In genomic region chr14:34540181-34541059, GRCh38 we compare ENCODE assay signal across 8 cellular contexts. TPM values are rescaled to one million over a fixed set of nuclear protein-coding genes. Genes with fewer than 3 reads are reported as not detected.
DNase-seq lines count a peak whose midpoint lies in the region; ATAC-seq and TF ChIP-seq lines count a peak whose summit lies in the region.
"Not testable (repeated sequence)": the region's sequence is repeated elsewhere in the genome, so short reads cannot be mapped to it uniquely, and the experiment has no call there.

No MANE protein-coding gene starts in this region.

- CTCF ChIA-PET in activated CD8-positive, alpha-beta T cell treated with anti-CD3 and anti-CD28 coated beads, Interleukin-2, amount 10 ng/mL, durations not matched to agents 7 days and 5 days (lab: Charles Lee): not testable (repeated sequence)

- peak overlapping the region; percentile 92 for H3K27ac ChIP-seq in foreskin keratinocyte
- peak overlapping the region; percentile 97 for H3K27ac ChIP-seq in mesodermal cell (ENCODE audit: low read depth, low read length, severe bottlenecking)
- H3K27ac ChIP-seq in uterus: peak overlapping the region; percentile 91 to 95

- not testable (repeated sequence) for H3K36me3 Mint-ChIP-seq in activated CD8-positive, alpha-beta T cell treated with anti-CD3 and anti-CD28 coated beads, Interleukin-2, amount 10 ng/mL, durations not matched to agents 7 days and 5 days (ENCODE audit: low read depth)

- peak; percentile 13 for DNase-seq in G401 (ENCODE audit: low spot score)
- not testable (repeated sequence) for DNase-seq in NT2/D1 (ENCODE audit: low read depth, low spot score); activated CD8-positive, alpha-beta T cell treated with anti-CD3 and anti-CD28 coated beads, Interleukin-2, amount 10 ng/mL, durations not matched to agents 7 days and 5 days; cardiac fibroblast (ENCODE audit: low read depth in 2 of 2); foreskin keratinocyte; sciatic nerve (ENCODE audit: low spot score); uterus

- in situ Hi-C loops in G401 (cut with HindIII; ENCODE audit: low sequenced_read_pairs): not testable (repeated sequence)

- TF ChIP-seq CTCF in cardiac fibroblast (IDR thresholded peaks at IDR 0.05; ENCODE audit: low read depth, low read length); foreskin keratinocyte (conservative IDR thresholded peaks at IDR 0.05); uterus (IDR thresholded peaks at IDR 0.05): not testable (repeated sequence)

- H3K4me3 ChIP-seq in NT2/D1 (ENCODE audit: insufficient read length, low read depth): peak overlapping the region; percentile 21
- peak overlapping the region; percentile 87 to 100 for H3K4me3 ChIP-seq in cardiac fibroblast (replicated peaks in 1 of 2; ENCODE audit: low read depth in 2 of 2, low read length in 2 of 2)
- peak overlapping the region; percentile 84 for H3K4me3 ChIP-seq in mesodermal cell (ENCODE audit: extremely low read depth, insufficient read depth, low read length, poor library complexity, severe bottlenecking)
- H3K4me3 ChIP-seq in uterus: peak overlapping the region; percentile 79 to 85

- not testable (repeated sequence) for ATAC-seq in activated CD8-positive, alpha-beta T cell treated with anti-CD3 and anti-CD28 coated beads, Interleukin-2, amount 10 ng/mL, durations not matched to agents 7 days and 5 days; foreskin keratinocyte
- peak; percentile 6 for ATAC-seq in sciatic nerve

- H3K36me3 ChIP-seq in NT2/D1 (ENCODE audit: insufficient read depth, insufficient read length, low read length) (peaks cover 10% of the 10 kb centered on the region), mesodermal cell (ENCODE audit: control insufficient read depth, insufficient read depth, low read length) (peaks cover 13% of the 10 kb centered on the region)
- not testable (repeated sequence) for H3K36me3 ChIP-seq in uterus

- intact Hi-C loops in sciatic nerve (cut with DNase I); uterus (cut with DNase I; ENCODE audit: low total_unique reads): not testable (repeated sequence)

- H3K4me1 ChIP-seq in NT2/D1 (ENCODE audit: insufficient read depth, insufficient read length); foreskin keratinocyte; uterus: not testable (repeated sequence)
- peaks cover 21% of the 10 kb centered on the region for H3K4me1 ChIP-seq in mesodermal cell (ENCODE audit: control insufficient read depth, insufficient read depth, low read length, poor library complexity, severe bottlenecking)

- not testable (repeated sequence) for H3K9ac ChIP-seq in NT2/D1 (ENCODE audit: insufficient read length, low read depth)

- H3K9me3 Mint-ChIP-seq in activated CD8-positive, alpha-beta T cell treated with anti-CD3 and anti-CD28 coated beads, Interleukin-2, amount 10 ng/mL, durations not matched to agents 7 days and 5 days (ENCODE audit: insufficient read depth): not testable (repeated sequence)

- peak overlapping the region; percentile 99 for H3K27ac Mint-ChIP-seq in activated CD8-positive, alpha-beta T cell treated with anti-CD3 and anti-CD28 coated beads, Interleukin-2, amount 10 ng/mL, durations not matched to agents 7 days and 5 days

- POLR2A ChIA-PET in activated CD8-positive, alpha-beta T cell treated with anti-CD3 and anti-CD28 coated beads, Interleukin-2, amount 10 ng/mL, durations not matched to agents 7 days and 5 days (lab: Charles Lee): interaction anchor here (0.5 kb wide), 1 partner anchor 56 kb away, joined by 3 read pairs; no protein-coding TSS in a partner anchor

- TF ChIP-seq POLR2A in uterus (IDR thresholded peaks at IDR 0.05): not testable (repeated sequence)

- H3K4me1 Mint-ChIP-seq in activated CD8-positive, alpha-beta T cell treated with anti-CD3 and anti-CD28 coated beads, Interleukin-2, amount 10 ng/mL, durations not matched to agents 7 days and 5 days (ENCODE audit: low read depth): peaks cover 20% of the 10 kb centered on the region

- H3K27me3 ChIP-seq in NT2/D1 (ENCODE audit: insufficient read depth, insufficient read length); foreskin keratinocyte; uterus: not testable (repeated sequence)

- H3K4me3 Mint-ChIP-seq in activated CD8-positive, alpha-beta T cell treated with anti-CD3 and anti-CD28 coated beads, Interleukin-2, amount 10 ng/mL, durations not matched to agents 7 days and 5 days: peak overlapping the region; percentile 100

- H3K27me3 Mint-ChIP-seq in activated CD8-positive, alpha-beta T cell treated with anti-CD3 and anti-CD28 coated beads, Interleukin-2, amount 10 ng/mL, durations not matched to agents 7 days and 5 days (ENCODE audit: low read depth): not testable (repeated sequence)

- not testable (repeated sequence) for H3K9me3 ChIP-seq in NT2/D1 (ENCODE audit: insufficient read depth, low read length); mesodermal cell (ENCODE audit: control insufficient read depth, low read length); uterus

- 98 to 99% methylated on average over 11 of the region's 19 CpGs for WGBS in mesodermal cell (ENCODE audit: insufficient coverage in 2 of 2), 2 experiments

RNA-seq across cellular contexts. Expression of gene EAPP, which starts 0.9 kb away (rescaled TPM):
- 49.2 and 53.8 TPM in 2 replicates for total RNA-seq in G401 (2014; rRNA removed; shearing (Covaris generic))
- total RNA-seq in activated CD8-positive, alpha-beta T cell treated with anti-CD3 and anti-CD28 coated beads, Interleukin-2, amount 10 ng/mL, durations not matched to agents 7 days and 5 days: 10 to 100 TPM; 27.3 to 28.8 TPM
- total RNA-seq in foreskin keratinocyte: 27.6 and 29.0 TPM in 2 replicates
- polyA plus RNA-seq in foreskin keratinocyte: 25.5 and 26.7 TPM in 2 replicates
- polyA plus RNA-seq in mesodermal cell (2013, experiment 1 of 2): 47.7 TPM
- polyA plus RNA-seq in mesodermal cell (2013, experiment 2 of 2): 50.1 TPM
- 34.6 TPM for total RNA-seq in sciatic nerve
- 10 to 100 TPM; 36.1 to 68.8 (median 48.9) TPM for total RNA-seq in uterus

Comparison
In these comparisons a context has a peak if more than half of its experiments do, and no peak if none do; other contexts are left out.
1. H3K4me3 ChIP-seq: peak in every context shown above with its lines; median percentile 94 in cardiac fibroblast; 84 in mesodermal cell; 82 in uterus; 21 in NT2/D1.